Comparison of ENCODE assay signal across 10 cellular contexts in the genomic region with DNA sequence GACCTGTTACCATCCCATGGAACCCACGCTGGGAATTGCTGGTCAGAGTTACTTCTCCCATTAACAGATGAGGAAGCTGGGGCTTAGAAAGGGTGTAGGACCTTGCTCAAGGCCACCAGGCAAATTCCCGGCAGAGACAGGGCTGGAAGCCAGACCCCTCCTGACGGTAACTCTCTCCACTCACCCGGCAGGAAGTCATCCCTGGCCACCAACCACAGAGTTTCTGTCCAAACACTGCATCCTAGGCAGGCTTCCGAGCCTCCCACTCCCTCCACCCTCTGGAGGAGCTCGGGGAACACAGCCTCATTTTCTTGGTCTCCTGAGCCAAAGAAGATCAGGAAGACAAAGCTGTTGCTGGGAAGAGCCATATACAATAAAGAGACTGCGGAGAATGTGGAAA. TPM values are rescaled to one million over a fixed set of nuclear protein-coding genes. Genes with fewer than 3 reads are reported as not detected.
DNase-seq lines count a peak whose midpoint lies in the region; ATAC-seq and TF ChIP-seq lines count a peak whose summit lies in the region.
"Had no signal": no experiment of that assay in that cellular context is flagged by ENCODE, and none has a peak within 500 bp of the region (broad histone marks: within the 10 kb centered on the region; RNA-seq: fewer than 3 reads in every experiment).

No MANE protein-coding gene starts in this region.

- peak overlapping the region; percentile 50 for H3K4me3 Mint-ChIP-seq in type B pancreatic cell
- H3K4me3 Mint-ChIP-seq: activated naive CD8-positive, alpha-beta T cell treated with anti-CD3 and anti-CD28 coated beads, Interleukin-2, amount 10 ng/mL, durations not matched to agents 7 days and 5 days; naive thymus-derived CD4-positive, alpha-beta T cell had no signal

- TF ChIP-seq CTCF in type B pancreatic cell (conservative IDR thresholded peaks at IDR 0.05), result no peak
- no peak for TF ChIP-seq CTCF in GM13977 (IDR thresholded peaks at IDR 0.05; ENCODE audit: extremely low read depth, insufficient read depth, missing control alignments)

- H3K9me3 ChIP-seq in esophagus (ENCODE audit: control insufficient read depth in 2 of 2, insufficient read depth in 1 of 2, low read depth in 1 of 2, low read length in 1 of 2), result no peaks in the 10 kb centered on the region

- H3K27me3 ChIP-seq in esophagus (ENCODE audit: control insufficient read depth in 1 of 2, insufficient read depth in 2 of 2, low read length in 2 of 2), result no peaks in the 10 kb centered on the region

- DNase-seq in LHCN-M2 (ENCODE audit: low read depth) (peak; percentile 73), mesenteric fat pad (ENCODE audit: low spot score) (peak; percentile 91), type B pancreatic cell (ENCODE audit: extremely low spot score, unreplicated experiment) (no peak), NCI-H2196 (lab: John Stamatoyannopoulos, UW; ENCODE audit: unreplicated experiment) (no peak), GM13977 (ENCODE audit: low spot score) (no peak)
- DNase-seq in activated naive CD4-positive, alpha-beta T cell (lab: John Stamatoyannopoulos, UW), result no peak
- DNase-seq: activated naive CD8-positive, alpha-beta T cell treated with anti-CD3 and anti-CD28 coated beads, Interleukin-2, amount 10 ng/mL, durations not matched to agents 7 days and 5 days; naive thymus-derived CD4-positive, alpha-beta T cell had no signal

- H3K27me3 Mint-ChIP-seq in type B pancreatic cell, result peaks cover 2% of the 10 kb centered on the region
- H3K27me3 Mint-ChIP-seq: activated naive CD8-positive, alpha-beta T cell treated with anti-CD3 and anti-CD28 coated beads, Interleukin-2, amount 10 ng/mL, durations not matched to agents 7 days and 5 days; naive thymus-derived CD4-positive, alpha-beta T cell had no signal

- peaks cover 22% of the 10 kb centered on the region for H3K4me1 Mint-ChIP-seq in type B pancreatic cell (ENCODE audit: unreplicated experiment)

- peaks cover 0 to 3% of the 10 kb centered on the region in 2 donors for H3K4me1 ChIP-seq in esophagus (ENCODE audit: control insufficient read depth in 2 of 2, insufficient read depth in 2 of 2, low read length in 1 of 2)

- peak overlapping the region; percentile 74 for H3K27ac Mint-ChIP-seq in type B pancreatic cell
- H3K27ac Mint-ChIP-seq: activated naive CD8-positive, alpha-beta T cell treated with anti-CD3 and anti-CD28 coated beads, Interleukin-2, amount 10 ng/mL, durations not matched to agents 7 days and 5 days; naive thymus-derived CD4-positive, alpha-beta T cell had no signal

- H3K4me3 ChIP-seq in esophagus (ENCODE audit: low read depth in 1 of 2, low read length in 2 of 2), result no peak overlapping the region

- ATAC-seq in GM19035 (IDR thresholded peaks at IDR 0.05; ENCODE audit: unreplicated experiment), result no peak
- ATAC-seq: naive thymus-derived CD4-positive, alpha-beta T cell had no signal

- H3K9me3 Mint-ChIP-seq in type B pancreatic cell, result no peaks in the 10 kb centered on the region
- H3K9me3 Mint-ChIP-seq: activated naive CD8-positive, alpha-beta T cell treated with anti-CD3 and anti-CD28 coated beads, Interleukin-2, amount 10 ng/mL, durations not matched to agents 7 days and 5 days; naive thymus-derived CD4-positive, alpha-beta T cell had no signal

- H3K36me3 ChIP-seq in esophagus (ENCODE audit: control insufficient read depth in 2 of 2, insufficient read depth in 2 of 2, low read length in 1 of 2), result peaks cover 0 to 3% of the 10 kb centered on the region in 2 donors

- peaks cover 5% of the 10 kb centered on the region for H3K36me3 Mint-ChIP-seq in type B pancreatic cell

- H3K27ac ChIP-seq in esophagus (ENCODE audit: low read depth in 2 of 2, low read length in 1 of 2), result peak overlapping the region; percentile 57

- in situ Hi-C loops in GM13977 (cut with MboI; ENCODE audit: low pct_unique_long_range_greater_than_20kb, low sequenced_read_pairs, unreplicated experiment), result no loop called here

- 40 to 52% methylated on average over 7 of the region's 7 CpGs for WGBS in esophagus, 2 donors

RNA-seq across cellular contexts. Expression of a gene that starts 25.0 kb away (rescaled TPM):
- 10.8 and 13.4 TPM in 2 replicates for total RNA-seq in LHCN-M2 (2014; rRNA removed)
- polyA plus RNA-seq in LHCN-M2 (2012), result 5.6 TPM
- polyA plus RNA-seq in esophagus, result 1 to 10 TPM; 6.2 to 9.6 TPM
- 18.8 TPM for total RNA-seq in mesenteric fat pad
- total RNA-seq in type B pancreatic cell (ENCODE audit: low replicate concordance), result 15.5 and 24.8 TPM in 2 replicates

RNA-seq across cellular contexts. Expression of a gene that starts 29.9 kb away (rescaled TPM):
- total RNA-seq in LHCN-M2 (2014; rRNA removed), result 1.5 TPM in 2 replicates
- polyA plus RNA-seq in LHCN-M2 (2012), result 3.5 TPM
- polyA plus RNA-seq in esophagus, result 10 to 100 TPM; 22.0 to 37.7 TPM
- 8.3 TPM for total RNA-seq in mesenteric fat pad
- total RNA-seq in type B pancreatic cell (ENCODE audit: low replicate concordance), result 8.8 and 9.2 TPM in 2 replicates

RNA-seq across cellular contexts. Expression of a gene that starts 50.6 kb away (rescaled TPM):
- total RNA-seq in LHCN-M2 (2014; rRNA removed), result 126 and 140 TPM in 2 replicates
- 77.5 TPM for polyA plus RNA-seq in LHCN-M2 (2012)
- polyA plus RNA-seq in esophagus, result 10 to 100 TPM; 46.5 to 62.3 TPM
- total RNA-seq in mesenteric fat pad, result 111 TPM
- 142 and 210 TPM in 2 replicates for total RNA-seq in type B pancreatic cell (ENCODE audit: low replicate concordance)

Comparison
In these comparisons a context has a peak if more than half of its experiments do, and no peak if none do; other contexts are left out.
1. DNase-seq: peak in LHCN-M2 (single experiment) and mesenteric fat pad (single experiment); none in type B pancreatic cell (single experiment), activated naive CD4-positive, alpha-beta T cell (0 of 4), NCI-H2196 (single experiment) and GM13977 (single experiment).